ENCODE assay signal across 13 cellular contexts in genomic region chr12:95963104-95963503, GRCh38. TPM values are rescaled to one million over a fixed set of nuclear protein-coding genes. Genes with fewer than 3 reads are reported as not detected.
DNase-seq lines count a peak whose midpoint lies in the region; ATAC-seq and TF ChIP-seq lines count a peak whose summit lies in the region.
"Had no signal": no experiment of that assay in that cellular context is flagged by ENCODE, and none has a peak within 500 bp of the region (broad histone marks: within the 10 kb centered on the region; RNA-seq: fewer than 3 reads in every experiment).

No MANE protein-coding gene starts in this region.

- peaks cover 0 to 26% (median 15%) of the 10 kb centered on the region in 4 donors for H3K36me3 ChIP-seq in liver (ENCODE audit: control insufficient read depth in 4 of 4, insufficient read depth in 3 of 4, low read depth in 1 of 4, low read length in 3 of 4)
- H3K36me3 ChIP-seq: SJSA1, upper lobe of left lung had no signal

- no peak overlapping the region for H3K27ac Mint-ChIP-seq in activated naive CD4-positive, alpha-beta T cell treated with anti-CD3 and anti-CD28 coated beads for 36 hours
- H3K27ac Mint-ChIP-seq: activated CD4-positive, alpha-beta memory T cell treated with anti-CD3 and anti-CD28 coated beads for 36 hours; activated naive CD8-positive, alpha-beta T cell treated with anti-CD3 and anti-CD28 coated beads for 36 hours; memory B cell had no signal

- H3K36me3 Mint-ChIP-seq in activated naive CD4-positive, alpha-beta T cell treated with anti-CD3 and anti-CD28 coated beads for 36 hours (ENCODE audit: low read depth), result peaks cover 3% of the 10 kb centered on the region
- peaks cover 10% of the 10 kb centered on the region for H3K36me3 Mint-ChIP-seq in activated T-cell treated with anti-CD3 and anti-CD28 coated beads, Interleukin-2, amount 50 U/mL, for 4 hours (ENCODE audit: insufficient read depth)

- intact Hi-C loops in activated naive CD4-positive, alpha-beta T cell treated with anti-CD3 and anti-CD28 coated beads for 36 hours (cut with micrococcal nuclease), result no loop called here
- intact Hi-C loops in left colon (cut with DNase I, micrococcal nuclease), result no loop called here

- CTCF ChIA-PET in activated naive CD4-positive, alpha-beta T cell treated with anti-CD3 and anti-CD28 coated beads for 36 hours (lab: Charles Lee), result interaction anchor here (1.3 to 1.6 kb wide), 2 partner anchors 36 to 45 kb away, joined by 4 read pairs; no protein-coding TSS in a partner anchor

- no peak for ATAC-seq in left colon
- ATAC-seq in activated T-cell treated with anti-CD3 and anti-CD28 coated beads, Interleukin-2, amount 50 U/mL, for 4 hours, result no peak

- no peak overlapping the region for H3K4me3 ChIP-seq in liver (ENCODE audit: low read depth in 1 of 3, low read length in 3 of 3)
- H3K4me3 ChIP-seq: SJSA1, upper lobe of left lung had no signal

- no peaks in the 10 kb centered on the region for H3K27me3 ChIP-seq in liver (ENCODE audit: control insufficient read depth in 4 of 4, insufficient read depth in 4 of 4, low read length in 3 of 4)
- H3K27me3 ChIP-seq: SJSA1, upper lobe of left lung had no signal

- no peak overlapping the region for H3K4me3 Mint-ChIP-seq in activated naive CD4-positive, alpha-beta T cell treated with anti-CD3 and anti-CD28 coated beads for 36 hours
- no peak overlapping the region for H3K4me3 Mint-ChIP-seq in activated T-cell treated with anti-CD3 and anti-CD28 coated beads, Interleukin-2, amount 50 U/mL, for 4 hours
- H3K4me3 Mint-ChIP-seq: activated CD4-positive, alpha-beta memory T cell treated with anti-CD3 and anti-CD28 coated beads for 36 hours; activated naive CD8-positive, alpha-beta T cell treated with anti-CD3 and anti-CD28 coated beads for 36 hours; memory B cell had no signal

- 85% methylated on average over 2 of the region's 2 CpGs for WGBS in liver

- H3K9me3 ChIP-seq in liver (ENCODE audit: control insufficient read depth in 4 of 4, low read length in 3 of 4), result no peaks in the 10 kb centered on the region
- H3K9me3 ChIP-seq: SJSA1, upper lobe of left lung had no signal

- peaks cover 8 to 26% (median 16%) of the 10 kb centered on the region in 4 donors for H3K4me1 ChIP-seq in liver (ENCODE audit: control insufficient read depth in 4 of 4, insufficient read depth in 4 of 4, low read length in 3 of 4)
- H3K4me1 ChIP-seq: SJSA1, upper lobe of left lung had no signal

- DNase-seq in EH (ENCODE audit: low read depth) (peak; percentile 3), HT-29 (ENCODE audit: low spot score) (peak; percentile 32), RPMI7951 (ENCODE audit: low read depth) (peak; percentile 11), left colon (no peak)
- DNase-seq in activated naive CD4-positive, alpha-beta T cell treated with anti-CD3 and anti-CD28 coated beads for 36 hours, result no peak
- no peak for DNase-seq in activated T-cell treated with anti-CD3 and anti-CD28 coated beads, Interleukin-2, amount 50 U/mL, for 4 hours
- DNase-seq: activated CD4-positive, alpha-beta memory T cell treated with anti-CD3 and anti-CD28 coated beads for 36 hours; activated naive CD8-positive, alpha-beta T cell treated with anti-CD3 and anti-CD28 coated beads for 36 hours; NCI-H1105; upper lobe of left lung had no signal

- no peaks in the 10 kb centered on the region for H3K9me3 Mint-ChIP-seq in activated naive CD4-positive, alpha-beta T cell treated with anti-CD3 and anti-CD28 coated beads for 36 hours
- no peaks in the 10 kb centered on the region for H3K9me3 Mint-ChIP-seq in activated T-cell treated with anti-CD3 and anti-CD28 coated beads, Interleukin-2, amount 50 U/mL, for 4 hours
- H3K9me3 Mint-ChIP-seq: activated CD4-positive, alpha-beta memory T cell treated with anti-CD3 and anti-CD28 coated beads for 36 hours; activated naive CD8-positive, alpha-beta T cell treated with anti-CD3 and anti-CD28 coated beads for 36 hours; memory B cell had no signal

- no peaks in the 10 kb centered on the region for H3K4me1 Mint-ChIP-seq in activated naive CD4-positive, alpha-beta T cell treated with anti-CD3 and anti-CD28 coated beads for 36 hours (ENCODE audit: low read depth)
- H3K4me1 Mint-ChIP-seq in activated T-cell treated with anti-CD3 and anti-CD28 coated beads, Interleukin-2, amount 50 U/mL, for 4 hours (ENCODE audit: low read depth), result no peaks in the 10 kb centered on the region
- H3K4me1 Mint-ChIP-seq: activated naive CD8-positive, alpha-beta T cell treated with anti-CD3 and anti-CD28 coated beads for 36 hours; memory B cell had no signal

- no peaks in the 10 kb centered on the region for H3K27me3 Mint-ChIP-seq in activated naive CD4-positive, alpha-beta T cell treated with anti-CD3 and anti-CD28 coated beads for 36 hours (ENCODE audit: low read depth)
- H3K27me3 Mint-ChIP-seq in activated T-cell treated with anti-CD3 and anti-CD28 coated beads, Interleukin-2, amount 50 U/mL, for 4 hours (ENCODE audit: low read depth), result no peaks in the 10 kb centered on the region
- H3K27me3 Mint-ChIP-seq: activated CD4-positive, alpha-beta memory T cell treated with anti-CD3 and anti-CD28 coated beads for 36 hours; activated naive CD8-positive, alpha-beta T cell treated with anti-CD3 and anti-CD28 coated beads for 36 hours; memory B cell had no signal

- peak; percentile 42 to 52 for TF ChIP-seq RAD21 in liver (IDR thresholded peaks at IDR 0.05)

- no peak overlapping the region for H3K9ac ChIP-seq in liver (ENCODE audit: low read depth in 1 of 2, low read length in 2 of 2)

- TF ChIP-seq CTCF in liver (IDR thresholded peaks at IDR 0.05; ENCODE audit: low read depth, low read length, missing input control), result no peak

- no peak overlapping the region for H3K27ac ChIP-seq in liver (ENCODE audit: low read depth in 1 of 2, low read length in 2 of 2)
- H3K27ac ChIP-seq: SJSA1, upper lobe of left lung had no signal

TF ChIP-seq in liver, 16 proteins besides CTCF, POLR2A, EP300 and RAD21 (continues in another document):
- TF ChIP-seq ZBTB33 (IDR thresholded peaks at IDR 0.05) (no peak), HNF4G (IDR thresholded peaks at IDR 0.05) (no peak), TAF1 (conservative IDR thresholded peaks at IDR 0.05) (no peak), HNF4A (conservative IDR thresholded peaks at IDR 0.05) (no peak), FOXA1 (IDR thresholded peaks at IDR 0.05) (no peak), RXRA (IDR thresholded peaks at IDR 0.05) (no peak), JUND (IDR thresholded peaks at IDR 0.05) (no peak), NR2F2 (IDR thresholded peaks at IDR 0.05) (no peak), YY1 (IDR thresholded peaks at IDR 0.05) (no peak)

RNA-seq across cellular contexts. Expression of gene AMDHD1, which starts 20.0 kb away (rescaled TPM):
- 0.36 and 0.47 TPM in 2 replicates for total RNA-seq in HT-29 (2014; rRNA removed; shearing (Covaris generic))
- 0.39 and 1.6 TPM in 2 replicates for total RNA-seq in RPMI7951 (2014; rRNA removed; shearing (Covaris generic))
- total RNA-seq in liver, result 100 to 1,000 TPM in 1 of 2 donors, 10 to 100 TPM in 1; 56.7 to 124 TPM
- polyA plus RNA-seq in liver, result 100 to 1,000 TPM in 1 of 2 donors, 10 to 100 TPM in 1; 50.3 to 105 TPM
- total RNA-seq in activated naive CD4-positive, alpha-beta T cell treated with anti-CD3 and anti-CD28 coated beads for 36 hours, result under 1 TPM; 0.52 to 0.69 TPM
- under 1 TPM in 1 of 2 donors, not detected in 1; 0.47 TPM for total RNA-seq in left colon
- total RNA-seq in activated T-cell treated with anti-CD3 and anti-CD28 coated beads, Interleukin-2, amount 50 U/mL, for 4 hours, result 1 to 10 TPM in 1 of 3 donors, under 1 TPM in 2; 0.95 to 1.5 (median 0.99) TPM

RNA-seq across cellular contexts. Expression of gene CCDC38, which starts 20.7 kb away (rescaled TPM):
- not detected in 2 replicates for total RNA-seq in HT-29 (2014; rRNA removed; shearing (Covaris generic))
- total RNA-seq in RPMI7951 (2014; rRNA removed; shearing (Covaris generic)), result not detected in 2 replicates
- total RNA-seq in liver (1 to 10 TPM; 1.3 to 1.4 TPM), left colon (not detected)
- under 1 TPM; 0.46 to 0.61 TPM for polyA plus RNA-seq in liver
- under 1 TPM in 1 of 2 experiments, not detected in 1; 0.49 TPM for total RNA-seq in activated naive CD4-positive, alpha-beta T cell treated with anti-CD3 and anti-CD28 coated beads for 36 hours
- total RNA-seq in activated T-cell treated with anti-CD3 and anti-CD28 coated beads, Interleukin-2, amount 50 U/mL, for 4 hours, result under 1 TPM in 1 of 3 donors, not detected in 2; 0.33 TPM

RNA-seq across cellular contexts. Expression of gene HAL, which starts 33.0 kb away (rescaled TPM):
- not detected in 2 replicates for total RNA-seq in HT-29 (2014; rRNA removed; shearing (Covaris generic))
- not detected in 2 replicates for total RNA-seq in RPMI7951 (2014; rRNA removed; shearing (Covaris generic))
- total RNA-seq in liver (100 to 1,000 TPM; 125 to 174 TPM), left colon (1 to 10 TPM; 2.5 to 2.7 TPM)
- polyA plus RNA-seq in liver, result 100 to 1,000 TPM in 1 of 2 donors, 10 to 100 TPM in 1; 62.4 to 114 TPM
- total RNA-seq in activated naive CD4-positive, alpha-beta T cell treated with anti-CD3 and anti-CD28 coated beads for 36 hours, result under 1 TPM; 0.31 to 0.32 TPM
- total RNA-seq in activated T-cell treated with anti-CD3 and anti-CD28 coated beads, Interleukin-2, amount 50 U/mL, for 4 hours, result 1 to 10 TPM; 1.1 to 1.3 (median 1.2) TPM

Comparison
In these comparisons a context has a peak if more than half of its experiments do, and no peak if none do; other contexts are left out.
1. DNase-seq: peak in EH (single experiment), HT-29 (single experiment) and RPMI7951 (single experiment); none in activated naive CD4-positive, alpha-beta T cell treated with anti-CD3 and anti-CD28 coated beads for 36 hours (single experiment), left colon (0 of 2) and activated T-cell treated with anti-CD3 and anti-CD28 coated beads, Interleukin-2, amount 50 U/mL, for 4 hours (single experiment).
2. RNA of gene AMDHD1, which starts 20.0 kb away (total RNA-seq): 56.7 to 124 TPM in liver; 0.39 to 1.6 TPM in RPMI7951, 0.95 to 1.5 TPM in activated T-cell treated with anti-CD3 and anti-CD28 coated beads, Interleukin-2, amount 50 U/mL, for 4 hours, 0.52 to 0.69 TPM in activated naive CD4-positive, alpha-beta T cell treated with anti-CD3 and anti-CD28 coated beads for 36 hours, 0.47 TPM in left colon and 0.36 to 0.47 TPM in HT-29; every median in the first group is over 10 times any median in the second.
3. RNA of gene HAL, which starts 33.0 kb away (total RNA-seq): 125 to 174 TPM in liver; 2.5 to 2.7 TPM in left colon, 1.1 to 1.3 TPM in activated T-cell treated with anti-CD3 and anti-CD28 coated beads, Interleukin-2, amount 50 U/mL, for 4 hours, 0.31 to 0.32 TPM in activated naive CD4-positive, alpha-beta T cell treated with anti-CD3 and anti-CD28 coated beads for 36 hours, not detected in HT-29 and not detected in RPMI7951; every median in the first group is over 10 times any median in the second.